ENCODE assay signal across 10 cellular contexts in genomic region chr18:76874643-76875389, GRCh38. TPM values are rescaled to one million over a fixed set of nuclear protein-coding genes. Genes with fewer than 3 reads are reported as not detected.
DNase-seq lines count a peak whose midpoint lies in the region; ATAC-seq and TF ChIP-seq lines count a peak whose summit lies in the region.
"Had no signal": no experiment of that assay in that cellular context is flagged by ENCODE, and none has a peak within 500 bp of the region (broad histone marks: within the 10 kb centered on the region; RNA-seq: fewer than 3 reads in every experiment).

No MANE protein-coding gene starts in this region.

- intact Hi-C loops in stomach (cut with DNase I; ENCODE audit: low total_unique reads) = loop anchor here (10.0 kb wide), 1 partner anchor 70 kb away; no protein-coding TSS in a partner anchor

- no peak for TF ChIP-seq POLR2A in stomach (IDR thresholded peaks at IDR 0.05)

- peak; percentile 87 for DNase-seq in DMS53 treated with DMSO at 0.1 percent for 48 hours (lab: John Stamatoyannopoulos, UW; ENCODE audit: unreplicated experiment)
- peak; percentile 27 for DNase-seq in activated CD4-positive, alpha-beta T cell treated with anti-CD3 and anti-CD28 coated beads, Interleukin-2, amount 50 U/mL, for 1 hour
- peak; percentile 62 for DNase-seq in islet precursor cell
- no peak for DNase-seq in NCI-H226
- no peak for DNase-seq in NCI-H2196 (lab: John Stamatoyannopoulos, UW; ENCODE audit: unreplicated experiment)
- no peak for DNase-seq in stomach

- 80 to 88% (median 83%) methylated on average over 13 of the region's 13 CpGs for WGBS in stomach, 5 donors

- no peaks in the 10 kb centered on the region for H3K4me1 ChIP-seq in stomach

- ATAC-seq in HG02678 (IDR thresholded peaks at IDR 0.05; ENCODE audit: unreplicated experiment) (peak; percentile 23), HG02840 (IDR thresholded peaks at IDR 0.05; ENCODE audit: low FRiP score, unreplicated experiment) (no peak)

- no peak for TF ChIP-seq EP300 in stomach (IDR thresholded peaks at IDR 0.05)

- no peak for TF ChIP-seq CTCF in stomach (IDR thresholded peaks at IDR 0.05)

- H3K4me3 ChIP-seq in stomach = no peak overlapping the region
- H3K4me3 ChIP-seq: smooth muscle cell had no signal

- no peaks in the 10 kb centered on the region for H3K9me3 ChIP-seq in stomach

- H3K27ac ChIP-seq in stomach = no peak overlapping the region
- H3K27ac ChIP-seq: KMS-11 had no signal

- no peaks in the 10 kb centered on the region for H3K27me3 ChIP-seq in stomach

- peaks cover 0 to 69% (median 55%) of the 10 kb centered on the region in 4 donors for H3K36me3 ChIP-seq in stomach

RNA-seq across cellular contexts. Expression of gene ZNF236, which starts 52.5 kb away (rescaled TPM):
- total RNA-seq in stomach = 10 to 100 TPM in 3 of 5 donors, 1 to 10 TPM in 2; 3.8 to 31.7 (median 11.9) TPM
- polyA plus RNA-seq in stomach = 1 to 10 TPM; 1.8 to 2.0 (median 1.9) TPM

Comparison
In these comparisons a context has a peak if more than half of its experiments do, and no peak if none do; other contexts are left out.
1. DNase-seq: peak in DMS53 treated with DMSO at 0.1 percent for 48 hours (single experiment), activated CD4-positive, alpha-beta T cell treated with anti-CD3 and anti-CD28 coated beads, Interleukin-2, amount 50 U/mL, for 1 hour (single experiment) and islet precursor cell (single experiment); none in NCI-H226 (single experiment), NCI-H2196 (single experiment) and stomach (single experiment).